In genomic region chr4:102500371-102501175, GRCh38 we compare ENCODE assay signal across 8 cellular contexts. TPM values are rescaled to one million over a fixed set of nuclear protein-coding genes. Genes with fewer than 3 reads are reported as not detected.
DNase-seq lines count a peak whose midpoint lies in the region; ATAC-seq and TF ChIP-seq lines count a peak whose summit lies in the region.

No MANE protein-coding gene starts in this region.

- intact Hi-C loops in ascending aorta (cut with DNase I) = loop anchor here (2.0 to 5.0 kb wide), 7 partner anchors 70 to 1153 kb away; partner anchors contain the start of genes BDH2, CISD2, PPP3CA and SLC39A8
- intact Hi-C loops in prostate gland (cut with DNase I) = loop anchor here (2.0 to 10.0 kb wide), 5 partner anchors 102 to 514 kb away; partner anchors contain the start of genes MANBA, SLC9B1 and UBE2D3

- H3K4me3 ChIP-seq in DOHH2 (ENCODE audit: low read length) (peak overlapping the region; percentile 76), ascending aorta (peak overlapping the region; percentile 88 to 98), right atrium auricular region (peak overlapping the region; percentile 75 to 78), prostate gland (peak overlapping the region; percentile 78 to 86)

- TF ChIP-seq CTCF in DOHH2 (IDR thresholded peaks at IDR 0.05; ENCODE audit: low read depth, low read length, poor library complexity, severe bottlenecking) = no peak
- TF ChIP-seq CTCF in ascending aorta (IDR thresholded peaks at IDR 0.05) = peak in 1 of 3 experiments; percentile 6
- no peak for TF ChIP-seq CTCF in right atrium auricular region (IDR thresholded peaks at IDR 0.05)
- TF ChIP-seq CTCF in prostate gland (IDR thresholded peaks at IDR 0.05) = peak in 1 of 4 experiments; percentile 22

- 4% methylated on average over 37 of the region's 39 CpGs for WGBS in prostate gland

- no peaks in the 10 kb centered on the region for H3K9me3 ChIP-seq in DOHH2 (ENCODE audit: control insufficient read depth, insufficient read depth, low read length)
- no peaks in the 10 kb centered on the region for H3K9me3 ChIP-seq in ascending aorta
- no peaks in the 10 kb centered on the region for H3K9me3 ChIP-seq in right atrium auricular region
- H3K9me3 ChIP-seq in prostate gland = no peaks in the 10 kb centered on the region

- H3F3A ChIP-seq in DOHH2 (ENCODE audit: control insufficient read depth, insufficient read depth) = no peaks in the 10 kb centered on the region

- no peak for TF ChIP-seq POLR2A in prostate gland (IDR thresholded peaks at IDR 0.05)

- peaks cover 40% of the 10 kb centered on the region for H3K79me2 ChIP-seq in DOHH2 (ENCODE audit: control insufficient read depth, low read length)

- peak overlapping the region; percentile 72 for H3K4me2 ChIP-seq in DOHH2 (ENCODE audit: low read length)

- H3K36me3 ChIP-seq in DOHH2 (ENCODE audit: control insufficient read depth, low read length) (peaks cover 28% of the 10 kb centered on the region), ascending aorta (no peaks in the 10 kb centered on the region), right atrium auricular region (no peaks in the 10 kb centered on the region), prostate gland (no peaks in the 10 kb centered on the region)

- peaks cover 10% of the 10 kb centered on the region for H4K20me1 ChIP-seq in DOHH2 (ENCODE audit: control insufficient read depth, insufficient read depth, low read depth, low read length)

- no peaks in the 10 kb centered on the region for H3K9me2 ChIP-seq in DOHH2 (replicated peaks; ENCODE audit: control insufficient read depth, low read length)

- H3K27ac ChIP-seq in DOHH2 (ENCODE audit: low read depth, low read length) = peak overlapping the region; percentile 41
- H3K27ac ChIP-seq in ascending aorta = peak overlapping the region; percentile 93 to 99
- H3K27ac ChIP-seq in right atrium auricular region = peak overlapping the region; percentile 96 to 97
- H3K27ac ChIP-seq in prostate gland = peak overlapping the region; percentile 96 to 98

- H3K27me3 ChIP-seq in DOHH2 (ENCODE audit: control insufficient read depth, low read length) (no peaks in the 10 kb centered on the region), ascending aorta (no peaks in the 10 kb centered on the region), right atrium auricular region (no peaks in the 10 kb centered on the region), prostate gland (replicated peaks; ENCODE audit: insufficient read depth) (no peaks in the 10 kb centered on the region)

- ATAC-seq in GM21381 (IDR thresholded peaks at IDR 0.05; ENCODE audit: unreplicated experiment) = peak; percentile 26

- H3K4me1 ChIP-seq in DOHH2 (ENCODE audit: control insufficient read depth, low read length) (peaks cover 28% of the 10 kb centered on the region), ascending aorta (peaks cover 0 to 20% of the 10 kb centered on the region in 2 donors), right atrium auricular region (peaks cover 0 to 41% of the 10 kb centered on the region in 2 donors), prostate gland (replicated peaks) (no peaks in the 10 kb centered on the region)

- DNase-seq in HK-2 (ENCODE audit: unreplicated experiment) = peak; percentile 71
- DNase-seq in SHP77 treated with DMSO at 0.1 percent for 48 hours (lab: John Stamatoyannopoulos, UW) = peak; percentile 16
- peak in 1 of 2 donors; percentile 81 for DNase-seq in ascending aorta (ENCODE audit: low spot score in 2 of 2)
- DNase-seq in right atrium auricular region (ENCODE audit: low spot score) = peak; percentile 66
- peak; percentile 34 for DNase-seq in prostate gland (ENCODE audit: low spot score)
- DNase-seq in NK-92 treated with Interleukin-12 subunit alpha and Interleukin-12 subunit beta, amount 100 ng/mL, for 24 hours (lab: John Stamatoyannopoulos, UW) = no peak

RNA-seq across cellular contexts. Expression of gene NFKB1, which starts 0.6 kb away (rescaled TPM):
- 34.5 TPM for total RNA-seq in ascending aorta
- 10 to 100 TPM; 17.8 to 19.3 TPM for total RNA-seq in right atrium auricular region
- 10 to 100 TPM; 32.3 to 35.4 TPM for total RNA-seq in prostate gland

Comparison
In these comparisons a context has a peak if more than half of its experiments do, and no peak if none do; other contexts are left out.
1. H3K27ac ChIP-seq: peak in every context shown above with its lines; median percentile 97 in prostate gland; 96 in right atrium auricular region; 96 in ascending aorta; 41 in DOHH2.